ENCODE assay signal across 18 cellular contexts in genomic region chrX:67582436-67582835, GRCh38. TPM values are rescaled to one million over a fixed set of nuclear protein-coding genes. Genes with fewer than 3 reads are reported as not detected.
DNase-seq lines count a peak whose midpoint lies in the region; ATAC-seq, FAIRE-seq and TF ChIP-seq lines count a peak whose summit lies in the region.
"Had no signal": no experiment of that assay in that cellular context is flagged by ENCODE, and none has a peak within 500 bp of the region (broad histone marks: within the 10 kb centered on the region; RNA-seq: fewer than 3 reads in every experiment).

No MANE protein-coding gene starts in this region.

- DNase-seq in A549 (ENCODE audit: low read depth in 1 of 2, low spot score in 1 of 2) (no peak), HFFc6 (peak; percentile 25), fibroblast of mammary gland (ENCODE audit: low read depth) (peak; percentile 25), stromal cell of bone marrow (ENCODE audit: low read depth) (peak; percentile 34), NCI-H446 (lab: John Stamatoyannopoulos, UW) (no peak), HK-2 (ENCODE audit: unreplicated experiment) (no peak)
- DNase-seq in stimulated activated CD4-positive, alpha-beta T cell treated with anti-CD3 and anti-CD28 coated beads, Interleukin-2, amount 100 ng/mL, for 24 hours: no peak
- DNase-seq: ACHN; BE2C; C1 segment of cervical spinal cord; Caco-2; CD4-positive, CD25-positive, alpha-beta regulatory T cell; CD8-positive, alpha-beta memory T cell; GDM1; HCEC 1CT; KG1 had no signal

- H3K9me3 Mint-ChIP-seq in HFFc6: no peaks in the 10 kb centered on the region
- H3K9me3 Mint-ChIP-seq: CD8-positive, alpha-beta memory T cell had no signal

- no peak overlapping the region; the same call in 1 of the 2 replicates for H3K4me3 Mint-ChIP-seq in HFFc6
- H3K4me3 Mint-ChIP-seq: CD4-positive, CD25-positive, alpha-beta regulatory T cell; CD8-positive, alpha-beta memory T cell had no signal

- no peak for TF ChIP-seq POLR2A in A549 (IDR thresholded peaks at IDR 0.05; ENCODE audit: low read length)

- TF ChIP-seq RAD21 in A549 (conservative IDR thresholded peaks at IDR 0.05 in 1 of 2, IDR thresholded peaks at IDR 0.05 in 1 of 2): no peak

- H3K27me3 Mint-ChIP-seq in HFFc6 (ENCODE audit: insufficient read depth): no peaks in the 10 kb centered on the region
- H3K27me3 Mint-ChIP-seq: CD4-positive, CD25-positive, alpha-beta regulatory T cell had no signal

- ATAC-seq in A549: no peak

- CTCF ChIA-PET in A549 (lab: Yijun Ruan, JAX): interaction anchor here (1.0 kb wide), 1 partner anchor 9 kb away, joined by 4 read pairs; no protein-coding TSS in a partner anchor

- H3K4me3 ChIP-seq in A549 (no peak overlapping the region), fibroblast of mammary gland (ENCODE audit: control insufficient read depth, low read depth, low read length) (no peak overlapping the region)

- peak overlapping the region; percentile 71 for H3K27ac Mint-ChIP-seq in HFFc6
- H3K27ac Mint-ChIP-seq: CD4-positive, CD25-positive, alpha-beta regulatory T cell; CD8-positive, alpha-beta memory T cell had no signal

- TF ChIP-seq CTCF in A549 (IDR thresholded peaks at IDR 0.05) (no peak), HFFc6 (IDR thresholded peaks at IDR 0.05) (no peak), fibroblast of mammary gland (conservative IDR thresholded peaks at IDR 0.05; ENCODE audit: control insufficient read depth, insufficient read depth, low read depth, low read length) (no peak)

- TF ChIP-seq EP300 in A549 (IDR thresholded peaks at IDR 0.05): no peak

- FAIRE-seq in A549 (lab: Jason Lieb, UNC): peak; percentile 54
- FAIRE-seq: D721Med, H54 had no signal

- POLR2A ChIA-PET in A549 (lab: Yijun Ruan, JAX): no interaction called here

- no peaks in the 10 kb centered on the region for H3K9me3 ChIP-seq in A549
- H3K9me3 ChIP-seq: BE2C, Caco-2 had no signal

- WGBS in A549 (ENCODE audit: missing lambda C conversion rate): 66% methylated on average over 4 of the region's 4 CpGs

- H3K27ac ChIP-seq in A549: no peak overlapping the region

- no peak overlapping the region for H3K4me2 ChIP-seq in A549

- H3K4me1 ChIP-seq in A549: peaks cover 15% of the 10 kb centered on the region; the same call in 2 of the 3 replicates
- H3K4me1 ChIP-seq: BE2C, Caco-2 had no signal

- peaks cover 5% of the 10 kb centered on the region for H3K36me3 Mint-ChIP-seq in HFFc6 (ENCODE audit: low read depth)
- H3K36me3 Mint-ChIP-seq: CD4-positive, CD25-positive, alpha-beta regulatory T cell; CD8-positive, alpha-beta memory T cell had no signal

- H3K4me1 Mint-ChIP-seq in HFFc6 (ENCODE audit: low read depth): peaks cover 27% of the 10 kb centered on the region
- H3K4me1 Mint-ChIP-seq: CD4-positive, CD25-positive, alpha-beta regulatory T cell; CD8-positive, alpha-beta memory T cell had no signal

TF ChIP-seq in A549, 52 proteins besides CTCF, POLR2A, EP300 and RAD21:
- TF ChIP-seq KDM5A (IDR thresholded peaks at IDR 0.05) (no peak), TFCP2L1 (CRISPR knock-in tag; IDR thresholded peaks at IDR 0.05) (no peak), ZNF302 (CRISPR knock-in tag; IDR thresholded peaks at IDR 0.05) (no peak), CBX8 (IDR thresholded peaks at IDR 0.05) (no peak), JUNB (IDR thresholded peaks at IDR 0.05) (no peak)

RNA-seq across cellular contexts. Expression of gene AR, which starts 38.6 kb away (rescaled TPM):
- polyA plus RNA-seq in A549 (2011; rRNA removed): 8.7 and 11.4 TPM in 2 replicates
- 2.8 and 3.8 TPM in 2 replicates for polyA plus RNA-seq in A549 (2012; cell fraction: cytosol; rRNA removed)
- 7.1 and 9.5 TPM in 2 replicates for polyA plus RNA-seq in A549 (2012; cell fraction: nucleus; rRNA removed)
- polyA plus RNA-seq in A549 (2017; fragmentation: RNase III; extraction: RNeasy Plus Mini Kit Qiagen cat#74134 plus additional on column Dnase treatment): 2.2 TPM in 3 replicates
- polyA minus RNA-seq in A549 (2011; rRNA and poly(A)+ RNA removed): 29.6 and 33.6 TPM in 2 replicates
- 10 to 100 TPM; 12.2 to 18.2 (median 15.5) TPM for total RNA-seq in HFFc6 (2021; fragmentation: NEBNext Ultra II Directional; extraction: Animal tissue kit (Norgen Biotek cat#: 25700))
- total RNA-seq: CD8-positive, alpha-beta memory T cell had no signal
- polyA plus RNA-seq: CD8-positive, alpha-beta memory T cell had no signal

Comparison
In these comparisons a context has a peak if more than half of its experiments do, and no peak if none do; other contexts are left out.
1. DNase-seq: peak in HFFc6 (single experiment), fibroblast of mammary gland (single experiment) and stromal cell of bone marrow (single experiment); none in A549 (0 of 2), NCI-H446 (0 of 2), stimulated activated CD4-positive, alpha-beta T cell treated with anti-CD3 and anti-CD28 coated beads, Interleukin-2, amount 100 ng/mL, for 24 hours (0 of 2) and HK-2 (single experiment).